ENCODE assay signal across 8 cellular contexts in the genomic region with DNA sequence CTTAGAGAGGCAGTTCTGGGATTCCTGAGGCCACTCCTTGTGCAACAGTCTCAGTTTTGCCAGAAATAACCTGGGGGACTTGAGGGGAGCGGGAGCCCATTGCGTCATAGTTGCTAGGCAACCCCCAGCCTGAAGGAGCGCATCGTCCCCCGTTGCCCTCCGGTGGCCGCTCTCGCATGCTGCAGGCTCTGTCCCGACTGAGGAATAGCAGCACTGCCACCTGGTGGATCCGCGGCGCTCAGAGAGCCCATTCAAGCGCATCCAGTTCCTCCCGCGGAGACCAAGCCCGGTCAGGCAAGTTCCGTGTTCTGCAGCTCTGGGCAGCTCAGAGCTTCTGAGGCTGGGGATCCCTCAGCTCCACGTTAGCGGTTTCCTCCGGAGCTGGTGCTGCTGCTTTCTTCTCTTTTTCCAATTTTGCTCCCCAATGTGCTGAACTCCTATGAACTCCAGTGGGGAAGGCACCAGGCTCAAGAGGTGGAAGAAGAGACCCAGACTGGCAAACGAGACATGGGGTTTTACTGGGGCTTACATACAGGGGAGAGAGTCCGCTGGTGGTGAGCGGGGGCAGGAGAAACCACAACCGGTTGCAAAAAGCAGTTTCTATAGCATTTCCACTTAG. TPM values are rescaled to one million over a fixed set of nuclear protein-coding genes. Genes with fewer than 3 reads are reported as not detected.
DNase-seq lines count a peak whose midpoint lies in the region; ATAC-seq, FAIRE-seq and TF ChIP-seq lines count a peak whose summit lies in the region.

No MANE protein-coding gene starts in this region.

- H3K4me1 ChIP-seq in H1 (replicated peaks in 1 of 4; ENCODE audit: control insufficient read depth in 3 of 4, insufficient read depth in 4 of 4, low read length in 3 of 4), result peaks cover 0 to 6% (median 2%) of the 10 kb centered on the region in 4 experiments; a peak in 5 of 7 replicates

- H3K79me2 ChIP-seq in H1 (ENCODE audit: control insufficient read depth in 1 of 2, insufficient read depth in 2 of 2, low read length in 2 of 2), result no peaks in the 10 kb centered on the region

- no peak overlapping the region for H2AK5ac ChIP-seq in H1 (ENCODE audit: low read depth, low read length)

- POLR2A ChIA-PET in H1 (lab: Charles Lee; ENCODE audit: partially characterized antibody), result interaction anchor here (1.3 to 3.1 kb wide), 3 partner anchors 9 to 80 kb away, joined by 3 to 11 read pairs (median 5); no protein-coding TSS in a partner anchor

- H3K4me3 ChIP-seq in H1 (ENCODE audit: extremely low read depth in 1 of 4, insufficient read depth in 2 of 4, low read depth in 3 of 4, low read length in 4 of 4), result peak overlapping the region in 1 of 4 experiments; percentile 13; a peak in 1 of 8 replicates

- H4K20me1 ChIP-seq in H1 (replicated peaks in 1 of 2; ENCODE audit: control insufficient read depth in 1 of 2, insufficient read depth in 2 of 2, low read length in 2 of 2), result no peaks in the 10 kb centered on the region

- H4K8ac ChIP-seq in H1 (ENCODE audit: extremely low read depth, insufficient read depth, low read length), result no peak overlapping the region

- no peaks in the 10 kb centered on the region for H3K9me3 ChIP-seq in H1 (ENCODE audit: insufficient read depth in 2 of 2, low read depth in 1 of 2, low read length in 1 of 2)

- no peak overlapping the region for H3K18ac ChIP-seq in H1 (ENCODE audit: extremely low read depth, low read length)

- H3K36me3 ChIP-seq in H1 (ENCODE audit: control insufficient read depth in 2 of 4, insufficient read depth in 4 of 4, low read length in 3 of 4), result no peaks in the 10 kb centered on the region

- peaks cover 0 to 6% (median 3%) of the 10 kb centered on the region in 4 experiments; a peak in 5 of 7 replicates for H3K27me3 ChIP-seq in H1 (replicated peaks in 1 of 4; ENCODE audit: control insufficient read depth in 3 of 4, extremely low read depth in 1 of 4, insufficient read depth in 3 of 4, low read length in 3 of 4)

- CTCF ChIA-PET in H1 (lab: Charles Lee; ENCODE audit: partially characterized antibody), result interaction anchor here (0.6 to 22.0 kb wide), 47 partner anchors 9 to 194 kb away, joined by 3 to 356 read pairs (median 5); partner anchors contain the start of gene GMPPA

- no peak overlapping the region for H2BK15ac ChIP-seq in H1 (ENCODE audit: low read length)

- no peak overlapping the region for H4K5ac ChIP-seq in H1 (ENCODE audit: insufficient read length, low read depth, low read length)

- peak in 2 of 3 experiments; percentile 100; a peak in 3 of 4 replicates for TF ChIP-seq CTCF in H1 (IDR thresholded peaks at IDR 0.05; ENCODE audit: control extremely low read depth in 1 of 3, insufficient read depth in 1 of 3, low read depth in 1 of 3, low read length in 3 of 3)

- no peak overlapping the region for H3K9ac ChIP-seq in H1 (replicated peaks in 1 of 4; ENCODE audit: extremely low read depth in 1 of 4, low read depth in 3 of 4, low read length in 3 of 4)

- H2BK20ac ChIP-seq in H1 (ENCODE audit: low read length), result no peak overlapping the region

- WGBS in H1 (ENCODE audit: extremely low coverage in 1 of 2, insufficient coverage in 1 of 2, insufficient read length in 1 of 2, insufficient replicate concordance in 2 of 2, low coverage in 1 of 2, low lambda C conversion rate in 2 of 2, missing lambda C conversion rate in 1 of 2), 2 experiments, result 12% methylated on average over 24 of the region's 24 CpGs; no CpG with 5 or more reads in 1 of the 2 experiments

- H2BK120ac ChIP-seq in H1 (replicated peaks; ENCODE audit: low read depth, low read length), result no peak overlapping the region

- no peak overlapping the region for H3K56ac ChIP-seq in H1 (replicated peaks; ENCODE audit: insufficient read length, low read depth, low read length)

- H3K4me2 ChIP-seq in H1 (ENCODE audit: insufficient read depth in 1 of 2, low read depth in 2 of 2, low read length in 2 of 2), result peak overlapping the region in 1 of 2 experiments; percentile 5; a peak in 2 of 4 replicates

- TF ChIP-seq POLR2A in H1 (IDR thresholded peaks at IDR 0.05; ENCODE audit: control extremely low read depth in 1 of 2, low read depth in 2 of 2, low read length in 2 of 2), result 0 out of 3 replicates have a peak, but pooled peaks of 1 of the 2 experiments have one; percentile 17

- H3K4ac ChIP-seq in H1 (replicated peaks; ENCODE audit: insufficient read length, low read depth, low read length), result no peak overlapping the region

- no peak overlapping the region for H3K27ac ChIP-seq in H1 (ENCODE audit: low read depth, low read length)

- DNase-seq in DMS153 treated with DMSO at 0.1 percent for 48 hours (lab: John Stamatoyannopoulos, UW; ENCODE audit: unreplicated experiment) (peak; percentile 94), HTR-8/SVneo (ENCODE audit: insufficient read length, low spot score) (peak; percentile 91), NOMO-1 (lab: John Stamatoyannopoulos, UW; ENCODE audit: unreplicated experiment in 2 of 2) (peak; percentile 95 to 97), H1 (ENCODE audit: low read depth in 1 of 2, low spot score in 2 of 2) (peak; percentile 95 to 96), mesenteric fat pad (ENCODE audit: low spot score) (peak; percentile 97)
- peak; percentile 76 to 82 for DNase-seq in activated CD8-positive, alpha-beta memory T cell treated with anti-CD3 and anti-CD28 coated beads for 1 hour (ENCODE audit: extremely low read depth in 1 of 2, low read depth in 1 of 2)
- DNase-seq in stimulated activated CD8-positive, alpha-beta memory T cell treated with anti-CD3 and anti-CD28 coated beads, Interleukin-2, amount 100 ng/mL, for 48 hours (ENCODE audit: low read depth in 2 of 2), result peak; percentile 86 to 87

- no peak overlapping the region for H3K23ac ChIP-seq in H1 (ENCODE audit: insufficient read length)

- 0 out of 2 replicates have a peak overlapping the region, but pooled peaks have one; percentile 1 for H2AFZ ChIP-seq in H1 (ENCODE audit: low read length)

- ATAC-seq in GM21515 (IDR thresholded peaks at IDR 0.05; ENCODE audit: unreplicated experiment), result peak; percentile 98

- no peak overlapping the region for H4K91ac ChIP-seq in H1 (replicated peaks; ENCODE audit: insufficient read length, low read length)

- peak in 1 of 2 experiments; percentile 23; a peak in 1 of 3 replicates for TF ChIP-seq EP300 in H1 (IDR thresholded peaks at IDR 0.05; ENCODE audit: borderline replicate concordance in 1 of 2, low read depth in 2 of 2, low read length in 2 of 2)

- H2BK12ac ChIP-seq in H1 (ENCODE audit: low read depth, low read length), result no peak overlapping the region

- no peak overlapping the region for H3K14ac ChIP-seq in H1 (ENCODE audit: insufficient read length)

- no peak overlapping the region for H2BK5ac ChIP-seq in H1 (ENCODE audit: low read depth, low read length)

- no peaks in the 10 kb centered on the region for H3K79me1 ChIP-seq in H1 (ENCODE audit: low read depth, low read length)

- FAIRE-seq in HTR-8/SVneo (lab: Jason Lieb, UNC) (peak; percentile 92), H1 (lab: Jason Lieb, UNC) (peak; percentile 88)

- TF ChIP-seq RAD21 in H1 (IDR thresholded peaks at IDR 0.05 in 1 of 2, conservative IDR thresholded peaks at IDR 0.05 in 1 of 2; ENCODE audit: low read depth in 2 of 2, low read length in 2 of 2), result peak; percentile 95 to 96

- no peaks in the 10 kb centered on the region for H3K23me2 ChIP-seq in H1 (ENCODE audit: low read depth, low read length)

TF ChIP-seq in H1, 55 proteins besides CTCF, POLR2A, EP300 and RAD21 (continues in another document):
- TF ChIP-seq RBBP5 (IDR thresholded peaks at IDR 0.05; ENCODE audit: borderline replicate concordance, low read depth, low read length) (no peak), PHF8 (conservative IDR thresholded peaks at IDR 0.05; ENCODE audit: low read depth, low read length) (no peak), POLR2AphosphoS5 (IDR thresholded peaks at IDR 0.05; ENCODE audit: low read depth, low read length) (no peak), CREB1 (IDR thresholded peaks at IDR 0.05) (peak; percentile 86), RXRA (IDR thresholded peaks at IDR 0.05; ENCODE audit: insufficient read depth, low read depth, low read length) (no peak), RNF2 (IDR thresholded peaks at IDR 0.05; ENCODE audit: borderline replicate concordance, low read depth, low read length, missing control alignments, poor library complexity, severe bottlenecking) (no peak), SIN3A (conservative IDR thresholded peaks at IDR 0.05 in 1 of 2, IDR thresholded peaks at IDR 0.05 in 1 of 2; ENCODE audit: low read depth in 1 of 2, low read length in 2 of 2) (peak in 1 of 2 experiments; percentile 89; a peak in 1 of 4 replicates), CEBPB (IDR thresholded peaks at IDR 0.05; ENCODE audit: low read depth, low read length) (peak; percentile 96), YY1 (IDR thresholded peaks at IDR 0.05; ENCODE audit: low read depth, low read length) (peak; percentile 66), GTF2F1 (IDR thresholded peaks at IDR 0.05; ENCODE audit: borderline replicate concordance, low read depth, low read length) (no peak)
- TF ChIP-seq, protein P1, sequence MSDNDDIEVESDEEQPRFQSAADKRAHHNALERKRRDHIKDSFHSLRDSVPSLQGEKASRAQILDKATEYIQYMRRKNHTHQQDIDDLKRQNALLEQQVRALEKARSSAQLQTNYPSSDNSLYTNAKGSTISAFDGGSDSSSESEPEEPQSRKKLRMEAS (IDR thresholded peaks at IDR 0.05), result peak; percentile 63; the same call in 1 of the 2 replicates

RNA-seq across cellular contexts. Expression of gene SLC4A3, which starts 15.1 kb away (rescaled TPM):
- 6.5 and 7.4 TPM in 2 replicates for total RNA-seq in H1 (2021; fragmentation: NEBNext Ultra II Directional; extraction: Animal tissue kit (Norgen Biotek cat#: 25700))
- 4.8 and 8.2 TPM in 2 replicates for polyA plus RNA-seq in H1 (2011; rRNA removed)
- polyA plus RNA-seq in H1 (2011; cell fraction: cytosol; rRNA removed), result 5.4 TPM
- polyA plus RNA-seq in H1 (2011; cell fraction: nucleus; rRNA removed), result 37.1 TPM
- polyA plus RNA-seq in H1 (2012, experiment 1 of 2), result 5.8 to 8.2 TPM (median 6.5 TPM) in 4 replicates
- 4.7 TPM for polyA plus RNA-seq in H1 (2012, experiment 2 of 2)
- polyA plus RNA-seq in H1 (2013, experiment 1 of 2), result 4.7 TPM
- 4.8 TPM for polyA plus RNA-seq in H1 (2013, experiment 2 of 2)
- 2.8 and 5.1 TPM in 2 replicates for polyA minus RNA-seq in H1 (2011; rRNA and poly(A)+ RNA removed)
- polyA minus RNA-seq in H1 (2011; cell fraction: cytosol; rRNA and poly(A)+ RNA removed), result 4.6 TPM
- polyA minus RNA-seq in H1 (2011; cell fraction: nucleus; rRNA and poly(A)+ RNA removed), result 9.8 TPM
- 6.7 TPM for total RNA-seq in mesenteric fat pad

RNA-seq across cellular contexts. Expression of gene STK11IP, which starts 44.9 kb away (rescaled TPM):
- total RNA-seq in H1 (2021; fragmentation: NEBNext Ultra II Directional; extraction: Animal tissue kit (Norgen Biotek cat#: 25700)), result 24.1 and 29.6 TPM in 2 replicates
- polyA plus RNA-seq in H1 (2011; rRNA removed), result 18.5 and 26.5 TPM in 2 replicates
- polyA plus RNA-seq in H1 (2011; cell fraction: cytosol; rRNA removed), result 15.8 TPM
- 164 TPM for polyA plus RNA-seq in H1 (2011; cell fraction: nucleus; rRNA removed)
- 17.0 to 28.8 TPM (median 24.2 TPM) in 4 replicates for polyA plus RNA-seq in H1 (2012, experiment 1 of 2)
- polyA plus RNA-seq in H1 (2012, experiment 2 of 2), result 20.6 TPM
- 15.3 TPM for polyA plus RNA-seq in H1 (2013, experiment 1 of 2)
- polyA plus RNA-seq in H1 (2013, experiment 2 of 2), result 13.6 TPM
- 24.4 and 24.9 TPM in 2 replicates for polyA minus RNA-seq in H1 (2011; rRNA and poly(A)+ RNA removed)
- polyA minus RNA-seq in H1 (2011; cell fraction: cytosol; rRNA and poly(A)+ RNA removed), result 20.9 TPM
- polyA minus RNA-seq in H1 (2011; cell fraction: nucleus; rRNA and poly(A)+ RNA removed), result 35.4 TPM
- 17.1 TPM for total RNA-seq in mesenteric fat pad
